ENCODE assay signal across 8 cellular contexts in the genomic region with DNA sequence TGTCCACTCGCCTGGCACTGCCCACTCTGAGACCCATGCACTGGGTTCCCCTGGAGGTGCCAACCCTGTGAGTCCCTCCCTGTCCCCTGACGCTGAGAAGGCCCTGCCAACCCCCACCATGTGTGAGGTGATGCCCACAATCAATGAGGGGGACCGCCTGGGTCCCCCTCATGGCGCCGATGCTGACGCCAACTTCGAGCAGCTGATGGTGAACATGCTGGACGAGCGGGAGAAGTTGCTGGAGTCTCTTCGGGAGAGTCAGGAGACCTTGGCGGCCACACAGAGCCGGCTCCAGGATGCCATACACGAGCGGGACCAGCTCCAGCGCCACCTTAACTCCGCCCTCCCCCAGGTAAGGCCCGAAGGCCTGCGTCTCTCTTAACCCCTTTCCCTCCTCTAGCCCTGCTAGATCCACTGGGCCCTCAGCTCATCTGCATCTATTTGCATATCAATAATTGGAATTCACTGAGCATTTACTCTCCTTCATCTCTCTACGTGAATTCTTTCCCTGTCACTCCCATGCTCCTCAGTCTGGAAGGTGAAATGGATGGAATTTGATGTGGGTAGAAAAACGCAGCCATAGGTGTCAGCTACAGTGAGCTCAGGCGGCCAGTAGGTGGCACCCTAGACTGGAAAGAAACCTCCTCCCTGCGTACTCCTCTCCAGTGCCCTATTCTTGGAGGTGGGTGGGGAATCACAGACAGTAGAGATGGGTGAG. TPM values are rescaled to one million over a fixed set of nuclear protein-coding genes. Genes with fewer than 3 reads are reported as not detected.
DNase-seq lines count a peak whose midpoint lies in the region; ATAC-seq and TF ChIP-seq lines count a peak whose summit lies in the region.

No MANE protein-coding gene starts in this region.

- no peak overlapping the region for H3K27ac ChIP-seq in RWPE2 (ENCODE audit: poor library complexity, severe bottlenecking)
- peak overlapping the region in 3 of 4 donors; percentile 71 to 79 (median 76) for H3K27ac ChIP-seq in gastroesophageal sphincter
- peak overlapping the region; percentile 56 to 76 for H3K27ac ChIP-seq in tibial artery

- DNase-seq in GM03348 (ENCODE audit: low spot score): peak; percentile 89
- peak; percentile 80 for DNase-seq in LHCN-M2 (ENCODE audit: low read depth)
- peak; percentile 56 for DNase-seq in RWPE2 (ENCODE audit: low spot score)
- DNase-seq in activated T-helper 9 cell treated with anti-CD3 and anti-CD28 coated beads, Interleukin-2, amount 50 U/mL, for 16 hours (ENCODE audit: low read depth): peak; percentile 36
- DNase-seq in osteocyte (ENCODE audit: extremely low spot score, unreplicated experiment): no peak
- DNase-seq in tibial artery: peak; percentile 76 to 79

- H3K4me3 Mint-ChIP-seq in osteocyte (ENCODE audit: unreplicated experiment): no peak overlapping the region

- TF ChIP-seq CTCF in RWPE2 (IDR thresholded peaks at IDR 0.05; ENCODE audit: poor library complexity, severe bottlenecking) (peak; percentile 88), gastroesophageal sphincter (IDR thresholded peaks at IDR 0.05) (peak in 3 of 4 experiments; percentile 90 to 91 (median 90)), osteocyte (IDR thresholded peaks at IDR 0.05) (peak; percentile 97), tibial artery (IDR thresholded peaks at IDR 0.05) (peak; percentile 91 to 96)

- peak; percentile 61 for ATAC-seq in RWPE2 (ENCODE audit: low read depth)
- ATAC-seq in gastroesophageal sphincter: peak; percentile 77
- no peak for ATAC-seq in HG03139 (IDR thresholded peaks at IDR 0.05; ENCODE audit: unreplicated experiment)

- H3K36me3 Mint-ChIP-seq in osteocyte (ENCODE audit: unreplicated experiment): no peaks in the 10 kb centered on the region

- H3K4me1 Mint-ChIP-seq in osteocyte (ENCODE audit: unreplicated experiment): peaks cover 12% of the 10 kb centered on the region

- no peaks in the 10 kb centered on the region for H3K9me3 ChIP-seq in RWPE2 (ENCODE audit: severe bottlenecking)
- no peaks in the 10 kb centered on the region for H3K9me3 ChIP-seq in gastroesophageal sphincter
- no peaks in the 10 kb centered on the region for H3K9me3 ChIP-seq in tibial artery

- TF ChIP-seq POLR2A in gastroesophageal sphincter (IDR thresholded peaks at IDR 0.05): no peak

- H3K36me3 ChIP-seq in RWPE2 (ENCODE audit: low read depth) (no peaks in the 10 kb centered on the region), gastroesophageal sphincter (peaks cover 0 to under 1% of the 10 kb centered on the region in 2 donors), tibial artery (no peaks in the 10 kb centered on the region)

- H3K4me3 ChIP-seq in RWPE2 (ENCODE audit: severe bottlenecking) (no peak overlapping the region), gastroesophageal sphincter (no peak overlapping the region), tibial artery (no peak overlapping the region)

- H3K27me3 Mint-ChIP-seq in osteocyte (ENCODE audit: unreplicated experiment): peaks cover 8% of the 10 kb centered on the region

- peak overlapping the region; percentile 17 for H3K27ac Mint-ChIP-seq in osteocyte (ENCODE audit: unreplicated experiment)

- H3K4me1 ChIP-seq in RWPE2 (ENCODE audit: insufficient read depth, poor library complexity, severe bottlenecking) (peaks cover 8% of the 10 kb centered on the region), gastroesophageal sphincter (peaks cover 0 to 28% (median 0%) of the 10 kb centered on the region in 3 donors), tibial artery (peaks cover 0 to 26% (median 17%) of the 10 kb centered on the region in 4 donors)

- H3K9me3 Mint-ChIP-seq in osteocyte (ENCODE audit: unreplicated experiment): no peaks in the 10 kb centered on the region

- TF ChIP-seq EP300 in gastroesophageal sphincter (IDR thresholded peaks at IDR 0.05): no peak

- WGBS in gastroesophageal sphincter (ENCODE audit: low coverage in 1 of 2), 2 donors: 26 to 45% methylated on average over 9 to 11 of the region's 22 CpGs

- intact Hi-C loops in tibial artery (cut with DNase I; ENCODE audit: low total_unique reads): loop anchor here (5.0 kb wide), 1 partner anchor 288 kb away; no protein-coding TSS in a partner anchor

- no peaks in the 10 kb centered on the region for H3K27me3 ChIP-seq in RWPE2 (ENCODE audit: insufficient read depth, poor library complexity, severe bottlenecking)
- no peaks in the 10 kb centered on the region for H3K27me3 ChIP-seq in gastroesophageal sphincter
- no peaks in the 10 kb centered on the region for H3K27me3 ChIP-seq in tibial artery

RNA-seq across cellular contexts. Expression of a gene that starts 12.8 kb away (rescaled TPM):
- total RNA-seq in LHCN-M2 (2014; rRNA removed): 24.1 and 33.2 TPM in 2 replicates
- 20.1 TPM for polyA plus RNA-seq in LHCN-M2 (2012)
- 10 to 100 TPM in 1 of 4 donors, 1 to 10 TPM in 2, under 1 TPM in 1; 0.81 to 10.5 (median 1.7) TPM for total RNA-seq in gastroesophageal sphincter
- 0.63 and 1.4 TPM in 2 replicates for total RNA-seq in osteocyte

RNA-seq across cellular contexts. Expression of a gene that starts 31.9 kb away (rescaled TPM):
- 67.0 and 73.5 TPM in 2 replicates for total RNA-seq in LHCN-M2 (2014; rRNA removed)
- polyA plus RNA-seq in LHCN-M2 (2012): 39.7 TPM
- 100 to 1,000 TPM in 1 of 4 donors, 10 to 100 TPM in 3; 79.3 to 119 (median 90.0) TPM for total RNA-seq in gastroesophageal sphincter
- 59.6 and 65.9 TPM in 2 replicates for total RNA-seq in osteocyte

RNA-seq across cellular contexts. Expression of a gene that starts 46.8 kb away (rescaled TPM):
- 0.13 and 5.7 TPM in 2 replicates for total RNA-seq in LHCN-M2 (2014; rRNA removed)
- 1.1 TPM for polyA plus RNA-seq in LHCN-M2 (2012)
- under 1 TPM in 1 of 4 donors, not detected in 3; 0.35 TPM for total RNA-seq in gastroesophageal sphincter
- not detected in 2 replicates for total RNA-seq in osteocyte
